32 cellular contexts compared by ENCODE assay signal in genomic region chr15:99552111-99552510, GRCh38.
"Had no signal": no experiment of that assay in that cellular context is flagged by ENCODE, and none has a peak within 500 bp of the region (broad histone marks: within the 10 kb centered on the region; RNA-seq: fewer than 3 reads in every experiment).

No MANE protein-coding gene starts in this region.

- H3K36me3 Mint-ChIP-seq: activated naive CD8-positive, alpha-beta T cell had no signal

- H3K27me3 ChIP-seq: brain microvascular endothelial cell, dorsolateral prefrontal cortex, foreskin keratinocyte, gastrocnemius medialis, heart right ventricle had no signal

- ATAC-seq: activated CD4-positive, CD25-positive, alpha-beta regulatory T cell treated with anti-CD3 and anti-CD28 coated beads, Interleukin-2, amount 50 U/mL, for 24 hours; activated CD8-positive, alpha-beta T cell treated with anti-CD3 and anti-CD28 coated beads for 36 hours; activated T-cell treated with anti-CD3 and anti-CD28 coated beads, Interleukin-2, amount 50 U/mL, for 4 hours; activated T-helper 17 cell treated with anti-CD3 and anti-CD28 coated beads, Interleukin-2, amount 50 U/mL, for 72 hours; esophagus mucosa; foreskin keratinocyte; gastrocnemius medialis; heart right ventricle; T-helper 17 cell had no signal

- H3K4me3 ChIP-seq: coronary artery, dorsolateral prefrontal cortex, gastrocnemius medialis, heart right ventricle had no signal

- H3K4me3 Mint-ChIP-seq: activated B cell treated with CpG ODN at 0.5 μM for 24 hours; activated CD8-positive, alpha-beta T cell treated with anti-CD3 and anti-CD28 coated beads for 36 hours; activated naive CD8-positive, alpha-beta T cell; activated T-cell treated with anti-CD3 and anti-CD28 coated beads, Interleukin-2, amount 50 U/mL, for 4 hours; activated T-helper 17 cell treated with anti-CD3 and anti-CD28 coated beads, Interleukin-2, amount 50 U/mL, for 72 hours; central memory CD8-positive, alpha-beta T cell; dendritic cell treated with granulocyte-macrophage colony-stimulating factor and Interleukin-4, amounts not matched to agents 40 ng/mL and 50 ng/mL, for 4 days; endodermal cell; T-helper 17 cell; T-helper 2 cell treated with Interferon-gamma antibody and Interleukin-4, amounts not matched to agents 5 μg/mL and 100 μg/mL, for 36 hours had no signal

- H3K4me1 Mint-ChIP-seq: central memory CD8-positive, alpha-beta T cell; endodermal cell had no signal

- H3K4me1 ChIP-seq: foreskin keratinocyte, gastrocnemius medialis, heart right ventricle had no signal

- H3K9me3 ChIP-seq: gastrocnemius medialis, heart right ventricle had no signal

- H3K27ac ChIP-seq: brain microvascular endothelial cell, coronary artery, dorsolateral prefrontal cortex, foreskin keratinocyte, gastrocnemius medialis, heart right ventricle, WERI-Rb-1 had no signal

- H3K36me3 ChIP-seq: brain microvascular endothelial cell, gastrocnemius medialis, heart right ventricle, WERI-Rb-1 had no signal

- H3K9me3 Mint-ChIP-seq: activated B cell treated with CpG ODN at 0.5 μM for 24 hours; activated CD8-positive, alpha-beta T cell treated with anti-CD3 and anti-CD28 coated beads for 36 hours; activated T-cell treated with anti-CD3 and anti-CD28 coated beads, Interleukin-2, amount 50 U/mL, for 4 hours; activated T-helper 17 cell treated with anti-CD3 and anti-CD28 coated beads, Interleukin-2, amount 50 U/mL, for 72 hours; central memory CD8-positive, alpha-beta T cell; dendritic cell treated with granulocyte-macrophage colony-stimulating factor and Interleukin-4, amounts not matched to agents 40 ng/mL and 50 ng/mL, for 4 days; endodermal cell; T-helper 2 cell treated with Interferon-gamma antibody and Interleukin-4, amounts not matched to agents 5 μg/mL and 100 μg/mL, for 36 hours had no signal

- H3K27me3 Mint-ChIP-seq: activated B cell treated with CpG ODN at 0.5 μM for 24 hours; activated naive CD8-positive, alpha-beta T cell; activated T-helper 17 cell treated with anti-CD3 and anti-CD28 coated beads, Interleukin-2, amount 50 U/mL, for 72 hours had no signal

- H3K27ac Mint-ChIP-seq: activated B cell treated with CpG ODN at 0.5 μM for 24 hours; activated CD8-positive, alpha-beta T cell treated with anti-CD3 and anti-CD28 coated beads for 36 hours; activated naive CD8-positive, alpha-beta T cell; activated T-helper 17 cell treated with anti-CD3 and anti-CD28 coated beads, Interleukin-2, amount 50 U/mL, for 72 hours; dendritic cell treated with granulocyte-macrophage colony-stimulating factor and Interleukin-4, amounts not matched to agents 40 ng/mL and 50 ng/mL, for 4 days; endodermal cell; T-helper 17 cell; T-helper 2 cell treated with Interferon-gamma antibody and Interleukin-4, amounts not matched to agents 5 μg/mL and 100 μg/mL, for 36 hours had no signal

- DNase-seq: activated B cell treated with CpG ODN at 0.5 μM for 24 hours; activated CD4-positive, alpha-beta T cell treated with anti-CD3 and anti-CD28 coated beads for 48 hours; activated CD4-positive, alpha-beta T cell treated with anti-CD3 and anti-CD28 coated beads, Interleukin-2, amount 50 U/mL, for 1 hour; activated CD4-positive, alpha-beta T cell treated with anti-CD3 and anti-CD28 coated beads, Interleukin-2, amount 50 U/mL, for 48 hours; activated CD8-positive, alpha-beta memory T cell treated with anti-CD3 and anti-CD28 coated beads for 24 hours; activated CD8-positive, alpha-beta T cell treated with anti-CD3 and anti-CD28 coated beads for 36 hours; activated effector memory CD4-positive, alpha-beta T cell treated with Interleukin-2 at 50 U/mL for 16 hours; activated gamma-delta T cell treated with Interleukin-2 at 50 U/mL for 16 hours; activated naive CD4-positive, alpha-beta T cell treated with anti-CD3 and anti-CD28 coated beads, Interleukin-2, amount 50 U/mL, for 16 hours; activated naive CD4-positive, alpha-beta T cell treated with Interleukin-2 at 50 U/mL for 16 hours; activated T-cell treated with anti-CD3 and anti-CD28 coated beads, Interleukin-2, amount 50 U/mL, for 4 hours; amniotic stem cell; anterior cingulate cortex; brain microvascular endothelial cell; dorsolateral prefrontal cortex; effector memory CD4-positive, alpha-beta T cell; endodermal cell; foreskin keratinocyte; gastrocnemius medialis; glutamatergic neuron; heart right ventricle; T-helper 17 cell; T1000; WERI-Rb-1 had no signal
